In genomic region chr15:63892794-63893441, GRCh38 we compare ENCODE assay signal across 9 cellular contexts. TPM values are rescaled to one million over a fixed set of nuclear protein-coding genes. Genes with fewer than 3 reads are reported as not detected.
DNase-seq lines count a peak whose midpoint lies in the region; ATAC-seq, FAIRE-seq and TF ChIP-seq lines count a peak whose summit lies in the region.
"Had no signal": no experiment of that assay in that cellular context is flagged by ENCODE, and none has a peak within 500 bp of the region (broad histone marks: within the 10 kb centered on the region; RNA-seq: fewer than 3 reads in every experiment).

No MANE protein-coding gene starts in this region.

- peaks cover 70% of the 10 kb centered on the region for H3K4me1 Mint-ChIP-seq in stimulated activated memory B cell treated with anti-CD40 and anti-IgM and Interleukin-4, amounts not matched to agents 10 μg/mL and 1 μg/mL and 100 μg/mL, for 72 hours
- H3K4me1 Mint-ChIP-seq in type B pancreatic cell (ENCODE audit: unreplicated experiment), result peaks cover 16% of the 10 kb centered on the region

- TF ChIP-seq RAD21 in HepG2 (CRISPR knock-in tag; IDR thresholded peaks at IDR 0.05), result no peak

- H3K36me3 ChIP-seq in HepG2 (replicated peaks in 1 of 2; ENCODE audit: control insufficient read depth in 1 of 2, insufficient read depth in 2 of 2, low read length in 2 of 2), result no peaks in the 10 kb centered on the region

- H3K4me1 ChIP-seq in HepG2 (ENCODE audit: insufficient read depth, low read length), result peaks cover 22% of the 10 kb centered on the region

- H4K20me1 ChIP-seq in HepG2 (ENCODE audit: insufficient read depth, low read length), result no peaks in the 10 kb centered on the region

- no peak overlapping the region for H3K4me2 ChIP-seq in HepG2 (ENCODE audit: low read depth, low read length)

- TF ChIP-seq EP300 in HepG2 (IDR thresholded peaks at IDR 0.05; ENCODE audit: low read depth in 2 of 2, low read length in 2 of 2), result no peak
- no peak for TF ChIP-seq EP300 in HepG2 (CRISPR knock-in tag; IDR thresholded peaks at IDR 0.05; ENCODE audit: borderline replicate concordance)

- 49% methylated on average over 9 of the region's 11 CpGs for WGBS in HepG2 (ENCODE audit: low lambda C conversion rate)

- no TSS peak for BruUV-seq in HepG2 (replicated peaks; lab: Mats Ljungman, UMichigan)

- H3K9me3 Mint-ChIP-seq in stimulated activated memory B cell treated with anti-CD40 and anti-IgM and Interleukin-4, amounts not matched to agents 10 μg/mL and 1 μg/mL and 100 μg/mL, for 72 hours, result no peaks in the 10 kb centered on the region
- no peaks in the 10 kb centered on the region for H3K9me3 Mint-ChIP-seq in type B pancreatic cell

- CTCF ChIA-PET in HepG2 (lab: Yijun Ruan, JAX; ENCODE audit: low intra/inter-chr PET ratio, low total read pairs), result no interaction called here

- no peaks in the 10 kb centered on the region for H3K36me3 Mint-ChIP-seq in stimulated activated memory B cell treated with anti-CD40 and anti-IgM and Interleukin-4, amounts not matched to agents 10 μg/mL and 1 μg/mL and 100 μg/mL, for 72 hours
- no peaks in the 10 kb centered on the region for H3K36me3 Mint-ChIP-seq in type B pancreatic cell

- TF ChIP-seq CTCF in HepG2 (CRISPR knock-in tag; IDR thresholded peaks at IDR 0.05) (no peak), type B pancreatic cell (conservative IDR thresholded peaks at IDR 0.05) (no peak)

- no peak overlapping the region for H2AFZ ChIP-seq in HepG2 (ENCODE audit: low read length)

- intact Hi-C loops in Right ventricle myocardium superior (cut with DNase I) (loop anchor here (10.0 kb wide), 1 partner anchor 172 kb away; no protein-coding TSS in a partner anchor), cardiac septum (cut with DNase I) (loop anchor here (2.0 to 5.0 kb wide), 3 partner anchors 61 to 174 kb away; partner anchors contain the start of gene HERC1), HepG2 (cut with micrococcal nuclease; ENCODE audit: unreplicated experiment) (no loop called here)

- no peak overlapping the region for H3K9ac ChIP-seq in HepG2 (ENCODE audit: insufficient read depth, low read depth, low read length)

- peak overlapping the region; percentile 25 for H3K27ac Mint-ChIP-seq in stimulated activated memory B cell treated with anti-CD40 and anti-IgM and Interleukin-4, amounts not matched to agents 10 μg/mL and 1 μg/mL and 100 μg/mL, for 72 hours
- no peak overlapping the region for H3K27ac Mint-ChIP-seq in type B pancreatic cell

- H3K27ac ChIP-seq in HepG2 (ENCODE audit: extremely low read length, insufficient read depth, low read length), result no peak overlapping the region

- no peak for TF ChIP-seq POLR2A in HepG2 (IDR thresholded peaks at IDR 0.05; ENCODE audit: insufficient read depth in 1 of 2, low read depth in 2 of 2, low read length in 2 of 2)

- no peaks in the 10 kb centered on the region for H3K79me2 ChIP-seq in HepG2 (ENCODE audit: insufficient read depth, low read length)

- H3K27me3 Mint-ChIP-seq in stimulated activated memory B cell treated with anti-CD40 and anti-IgM and Interleukin-4, amounts not matched to agents 10 μg/mL and 1 μg/mL and 100 μg/mL, for 72 hours, result no peaks in the 10 kb centered on the region
- no peaks in the 10 kb centered on the region for H3K27me3 Mint-ChIP-seq in type B pancreatic cell

- peak overlapping the region; percentile 2 for H3K4me3 Mint-ChIP-seq in stimulated activated memory B cell treated with anti-CD40 and anti-IgM and Interleukin-4, amounts not matched to agents 10 μg/mL and 1 μg/mL and 100 μg/mL, for 72 hours
- no peak overlapping the region for H3K4me3 Mint-ChIP-seq in type B pancreatic cell

- ATAC-seq in Right ventricle myocardium superior (ENCODE audit: poor library complexity) (peak; percentile 4), HepG2 (no peak), HG02571 (IDR thresholded peaks at IDR 0.05; ENCODE audit: unreplicated experiment) (no peak)
- peak; percentile 82 for ATAC-seq in stimulated activated memory B cell treated with anti-CD40 and anti-IgM and Interleukin-4, amounts not matched to agents 10 μg/mL and 1 μg/mL and 100 μg/mL, for 72 hours

- POLR2A ChIA-PET in HepG2 (lab: Yijun Ruan, JAX), result no interaction called here

- H3K9me3 ChIP-seq in HepG2 (ENCODE audit: low read length), result no peaks in the 10 kb centered on the region

- DNase-seq in Right ventricle myocardium superior (no peak), cardiac septum (ENCODE audit: low spot score) (no peak), HepG2 (ENCODE audit: low spot score) (no peak), NCI-H1092 treated with DMSO at 0.1 percent for 48 hours (lab: John Stamatoyannopoulos, UW) (no peak), type B pancreatic cell (ENCODE audit: extremely low spot score, unreplicated experiment) (no peak)
- peak; percentile 39 to 67 for DNase-seq in activated CD4-positive, alpha-beta T cell treated with anti-CD3 and anti-CD28 coated beads, Interleukin-2, amount 50 U/mL, for 24 hours (ENCODE audit: low read depth in 1 of 2, low spot score in 1 of 2)

- H3K27me3 ChIP-seq in HepG2 (ENCODE audit: control insufficient read depth in 1 of 2, insufficient read depth in 2 of 2, low read length in 2 of 2), result peaks cover 0 to 2% of the 10 kb centered on the region in 2 experiments; a peak in 1 of 5 replicates

- in situ Hi-C loops in HepG2 (cut with HindIII; ENCODE audit: extremely low pct_ligation_motif_present, low pct_unique_long_range_greater_than_20kb), result loop anchor here (5.0 kb wide), 2 partner anchors 141 to 281 kb away; no protein-coding TSS in a partner anchor

- H3K4me3 ChIP-seq in HepG2 (replicated peaks in 1 of 3; ENCODE audit: insufficient read depth in 1 of 3, low read depth in 2 of 3, low read length in 3 of 3), result no peak overlapping the region

- FAIRE-seq in HepG2 (lab: Jason Lieb, UNC), result no peak
- FAIRE-seq: A204.1 had no signal

TF ChIP-seq in HepG2, 621 proteins besides CTCF, POLR2A, EP300 and RAD21:
- TF ChIP-seq ZNF12 (CRISPR knock-in tag; IDR thresholded peaks at IDR 0.05), result peak; percentile 88
- TF ChIP-seq MTF2 (CRISPR knock-in tag; IDR thresholded peaks at IDR 0.05; ENCODE audit: borderline replicate concordance), result no peak

RNA-seq across cellular contexts. Expression of gene HERC1, which starts 59.2 kb away (rescaled TPM):
- total RNA-seq in Right ventricle myocardium superior (75.2 TPM), cardiac septum (94.9 TPM), HepG2 (2016; rRNA removed; fragmentation: Illumina TruSeq; extraction: Trizol) (38.6 and 62.2 TPM in 2 replicates), type B pancreatic cell (ENCODE audit: low replicate concordance) (62.6 and 80.7 TPM in 2 replicates)
- 22.0 and 23.8 TPM in 2 replicates for total RNA-seq in HepG2 (2016; cell fraction: cytosol; rRNA removed; fragmentation: Illumina TruSeq; extraction: Trizol; ENCODE audit: low read depth)
- 41.2 and 56.2 TPM in 2 replicates for total RNA-seq in HepG2 (2016; cell fraction: insoluble cytoplasmic fraction; rRNA removed; fragmentation: Illumina TruSeq; extraction: Trizol)
- 16.5 and 18.5 TPM in 2 replicates for total RNA-seq in HepG2 (2016; cell fraction: membrane; rRNA removed; fragmentation: Illumina TruSeq; extraction: Trizol)
- total RNA-seq in HepG2 (2016; cell fraction: nucleus; rRNA removed; fragmentation: Illumina TruSeq; extraction: Trizol), result 39.5 and 40.7 TPM in 2 replicates
- polyA plus RNA-seq in HepG2 (2011; rRNA removed), result 12.1 and 20.8 TPM in 2 replicates
- polyA plus RNA-seq in HepG2 (2011; cell fraction: cytosol; rRNA removed), result 13.7 and 17.3 TPM in 2 replicates
- 30.6 and 37.2 TPM in 2 replicates for polyA plus RNA-seq in HepG2 (2011; cell fraction: nucleus; rRNA removed)
- 17.2 and 22.8 TPM in 2 replicates for polyA plus RNA-seq in HepG2 (2012)
- 0.95 and 1.4 TPM in 2 replicates for polyA plus RNA-seq in HepG2 (2016; cell fraction: cytosol; fragmentation: Illumina TruSeq; extraction: Trizol; ENCODE audit: low read depth)
- 26.3 and 30.6 TPM in 2 replicates for polyA plus RNA-seq in HepG2 (2016; cell fraction: insoluble cytoplasmic fraction; fragmentation: Illumina TruSeq; extraction: Trizol; ENCODE audit: low read depth)
- 2.7 and 3.0 TPM in 2 replicates for polyA plus RNA-seq in HepG2 (2016; cell fraction: membrane; fragmentation: Illumina TruSeq; extraction: Trizol; ENCODE audit: low read depth)
- 16.0 and 24.1 TPM in 2 replicates for polyA plus RNA-seq in HepG2 (2016; cell fraction: nucleus; fragmentation: Illumina TruSeq; extraction: Trizol; ENCODE audit: insufficient read depth, low read depth)
- polyA minus RNA-seq in HepG2 (2011; rRNA and poly(A)+ RNA removed; ENCODE audit: low replicate concordance), result 51.5 and 96.6 TPM in 2 replicates
- 35.2 and 36.6 TPM in 2 replicates for polyA minus RNA-seq in HepG2 (2011; cell fraction: cytosol; rRNA and poly(A)+ RNA removed)
- 68.0 and 72.2 TPM in 2 replicates for polyA minus RNA-seq in HepG2 (2011; cell fraction: nucleus; rRNA and poly(A)+ RNA removed)

Comparison
In these comparisons a context has a peak if more than half of its experiments do, and no peak if none do; other contexts are left out.
1. ATAC-seq: peak in Right ventricle myocardium superior (single experiment) and stimulated activated memory B cell treated with anti-CD40 and anti-IgM and Interleukin-4, amounts not matched to agents 10 μg/mL and 1 μg/mL and 100 μg/mL, for 72 hours (single experiment); none in HepG2 (single experiment) and HG02571 (single experiment).
2. DNase-seq: peak in activated CD4-positive, alpha-beta T cell treated with anti-CD3 and anti-CD28 coated beads, Interleukin-2, amount 50 U/mL, for 24 hours (2 of 2); none in Right ventricle myocardium superior (single experiment), cardiac septum (single experiment), HepG2 (single experiment), NCI-H1092 treated with DMSO at 0.1 percent for 48 hours (single experiment) and type B pancreatic cell (single experiment).